31 cellular contexts compared by ENCODE assay signal in genomic region chr2:16335947-16336346, GRCh38.
"Had no signal": no experiment of that assay in that cellular context is flagged by ENCODE, and none has a peak within 500 bp of the region (broad histone marks: within the 10 kb centered on the region; RNA-seq: fewer than 3 reads in every experiment).

No MANE protein-coding gene starts in this region.

- H3K4me3 Mint-ChIP-seq: activated B cell treated with CpG ODN at 0.5 μM for 24 hours; activated CD8-positive, alpha-beta memory T cell treated with anti-CD3 and anti-CD28 coated beads, Interleukin-2, amount 10 ng/mL, durations not matched to agents 7 days and 5 days; activated CD8-positive, alpha-beta T cell treated with anti-CD3 and anti-CD28 coated beads, Interleukin-2, amount 10 ng/mL, durations not matched to agents 7 days and 5 days; activated naive CD4-positive, alpha-beta T cell treated with anti-CD3 and anti-CD28 coated beads for 36 hours; activated naive CD4-positive, alpha-beta T cell treated with anti-CD3 and anti-CD28 coated beads, Interleukin-2, amount 50 U/mL, for 24 hours; activated naive CD8-positive, alpha-beta T cell treated with anti-CD3 and anti-CD28 coated beads for 36 hours; activated naive CD8-positive, alpha-beta T cell treated with anti-CD3 and anti-CD28 coated beads, Interleukin-2, amount 50 U/mL, for 24 hours; activated T-helper 1 cell treated with anti-CD3 and anti-CD28 coated beads, Interleukin-12 subunit alpha, Interleukin-12 subunit beta, Interleukin-2, Interleukin-4 antibody, amounts not matched to agents 30 ng/mL and 10 ng/mL and 1 ng/mL, durations not matched to agents 14 hours and 24 hours and 36 hours; brain had no signal

- H3K27ac Mint-ChIP-seq: activated B cell treated with CpG ODN at 0.5 μM for 24 hours; activated CD8-positive, alpha-beta memory T cell treated with anti-CD3 and anti-CD28 coated beads, Interleukin-2, amount 10 ng/mL, durations not matched to agents 7 days and 5 days; activated CD8-positive, alpha-beta T cell treated with anti-CD3 and anti-CD28 coated beads, Interleukin-2, amount 10 ng/mL, durations not matched to agents 7 days and 5 days; activated naive CD4-positive, alpha-beta T cell treated with anti-CD3 and anti-CD28 coated beads for 36 hours; activated naive CD4-positive, alpha-beta T cell treated with anti-CD3 and anti-CD28 coated beads, Interleukin-2, amount 50 U/mL, for 24 hours; activated naive CD8-positive, alpha-beta T cell treated with anti-CD3 and anti-CD28 coated beads for 36 hours; activated naive CD8-positive, alpha-beta T cell treated with anti-CD3 and anti-CD28 coated beads, Interleukin-2, amount 50 U/mL, for 24 hours; activated T-helper 1 cell treated with anti-CD3 and anti-CD28 coated beads, Interleukin-12 subunit alpha, Interleukin-12 subunit beta, Interleukin-2, Interleukin-4 antibody, amounts not matched to agents 30 ng/mL and 10 ng/mL and 1 ng/mL, durations not matched to agents 14 hours and 24 hours and 36 hours; activated T-helper 2 cell treated with anti-CD3 and anti-CD28 coated beads, Interferon-gamma antibody, Interleukin-2, Interleukin-4, amounts not matched to agents 10 μg/mL and 5 μg/mL and 100 μg/mL, durations not matched to agents 14 hours and 24 hours and 36 hours had no signal

- H3K27ac ChIP-seq: adrenal gland, breast epithelium, colonic mucosa, epithelial cell of prostate had no signal

- H3K9me3 ChIP-seq: adrenal gland, colonic mucosa had no signal

- ATAC-seq: activated CD4-positive, CD25-positive, alpha-beta regulatory T cell treated with anti-CD3 and anti-CD28 coated beads, Interleukin-2, amount 50 U/mL, for 24 hours; activated CD8-positive, alpha-beta memory T cell treated with anti-CD3 and anti-CD28 coated beads, Interleukin-2, amount 10 ng/mL, durations not matched to agents 7 days and 5 days; activated CD8-positive, alpha-beta T cell treated with anti-CD3 and anti-CD28 coated beads, Interleukin-2, amount 10 ng/mL, durations not matched to agents 7 days and 5 days; activated naive CD8-positive, alpha-beta T cell treated with anti-CD3 and anti-CD28 coated beads, Interleukin-2, amount 50 U/mL, for 24 hours had no signal

- H3K36me3 Mint-ChIP-seq: activated CD8-positive, alpha-beta memory T cell treated with anti-CD3 and anti-CD28 coated beads, Interleukin-2, amount 10 ng/mL, durations not matched to agents 7 days and 5 days; activated naive CD8-positive, alpha-beta T cell treated with anti-CD3 and anti-CD28 coated beads for 36 hours had no signal

- DNase-seq: activated B cell treated with CpG ODN at 0.5 μM for 24 hours; activated CD4-positive, alpha-beta T cell treated with anti-CD3 and anti-CD28 coated beads for 48 hours; activated CD4-positive, alpha-beta T cell treated with anti-CD3 and anti-CD28 coated beads, Interleukin-2, amount 50 U/mL, for 1 hour; activated CD4-positive, alpha-beta T cell treated with anti-CD3 and anti-CD28 coated beads, Interleukin-2, amount 50 U/mL, for 48 hours; activated CD8-positive, alpha-beta memory T cell treated with anti-CD3 and anti-CD28 coated beads, Interleukin-2, amount 10 ng/mL, durations not matched to agents 7 days and 5 days; activated CD8-positive, alpha-beta memory T cell treated with anti-CD3 and anti-CD28 coated beads, Interleukin-2, amount 50 U/mL, for 4 hours; activated CD8-positive, alpha-beta T cell treated with anti-CD3 and anti-CD28 coated beads, Interleukin-2, amount 10 ng/mL, durations not matched to agents 7 days and 5 days; activated effector memory CD4-positive, alpha-beta T cell treated with anti-CD3 and anti-CD28 coated beads, Interleukin-2, amount 50 U/mL, for 16 hours; activated naive CD4-positive, alpha-beta T cell treated with anti-CD3 and anti-CD28 coated beads for 36 hours; activated naive CD8-positive, alpha-beta T cell treated with anti-CD3 and anti-CD28 coated beads for 36 hours; activated naive CD8-positive, alpha-beta T cell treated with anti-CD3 and anti-CD28 coated beads, Interleukin-2, amount 50 U/mL, for 24 hours; activated T-cell treated with anti-CD3 and anti-CD28 coated beads, Interleukin-2, amount 50 U/mL, for 1 hour; activated T-cell treated with anti-CD3 and anti-CD28 coated beads, Interleukin-2, amount 50 U/mL, for 48 hours; adrenal gland; amygdala; aorta; central memory CD4-positive, alpha-beta T cell; cerebellar nuclear complex; colonic mucosa; effector CD8-positive, alpha-beta T cell; foreskin fibroblast; head of caudate nucleus; T-helper 2 cell had no signal

- H3K27me3 ChIP-seq: adrenal gland, cardiac muscle cell, colonic mucosa had no signal

- H3K9me3 Mint-ChIP-seq: activated T-helper 1 cell treated with anti-CD3 and anti-CD28 coated beads, Interleukin-12 subunit alpha, Interleukin-12 subunit beta, Interleukin-2, Interleukin-4 antibody, amounts not matched to agents 30 ng/mL and 10 ng/mL and 1 ng/mL, durations not matched to agents 14 hours and 24 hours and 36 hours; activated T-helper 2 cell treated with anti-CD3 and anti-CD28 coated beads, Interferon-gamma antibody, Interleukin-2, Interleukin-4, amounts not matched to agents 10 μg/mL and 5 μg/mL and 100 μg/mL, durations not matched to agents 14 hours and 24 hours and 36 hours had no signal

- H3K4me3 ChIP-seq: adrenal gland, breast epithelium, cardiac muscle cell, colonic mucosa had no signal

- H3K4me1 ChIP-seq: adrenal gland, breast epithelium, colonic mucosa had no signal

- H3K27me3 Mint-ChIP-seq: activated CD8-positive, alpha-beta memory T cell treated with anti-CD3 and anti-CD28 coated beads, Interleukin-2, amount 10 ng/mL, durations not matched to agents 7 days and 5 days; activated naive CD4-positive, alpha-beta T cell treated with anti-CD3 and anti-CD28 coated beads, Interleukin-2, amount 50 U/mL, for 24 hours; activated naive CD8-positive, alpha-beta T cell treated with anti-CD3 and anti-CD28 coated beads, Interleukin-2, amount 50 U/mL, for 24 hours; brain had no signal

- H3K36me3 ChIP-seq: adrenal gland, breast epithelium, cardiac muscle cell, colonic mucosa had no signal

- H3K4me1 Mint-ChIP-seq: activated B cell treated with CpG ODN at 0.5 μM for 24 hours; activated CD8-positive, alpha-beta memory T cell treated with anti-CD3 and anti-CD28 coated beads, Interleukin-2, amount 10 ng/mL, durations not matched to agents 7 days and 5 days; activated naive CD4-positive, alpha-beta T cell treated with anti-CD3 and anti-CD28 coated beads, Interleukin-2, amount 50 U/mL, for 24 hours; activated naive CD8-positive, alpha-beta T cell treated with anti-CD3 and anti-CD28 coated beads for 36 hours; activated naive CD8-positive, alpha-beta T cell treated with anti-CD3 and anti-CD28 coated beads, Interleukin-2, amount 50 U/mL, for 24 hours had no signal
